In the genomic region with DNA sequence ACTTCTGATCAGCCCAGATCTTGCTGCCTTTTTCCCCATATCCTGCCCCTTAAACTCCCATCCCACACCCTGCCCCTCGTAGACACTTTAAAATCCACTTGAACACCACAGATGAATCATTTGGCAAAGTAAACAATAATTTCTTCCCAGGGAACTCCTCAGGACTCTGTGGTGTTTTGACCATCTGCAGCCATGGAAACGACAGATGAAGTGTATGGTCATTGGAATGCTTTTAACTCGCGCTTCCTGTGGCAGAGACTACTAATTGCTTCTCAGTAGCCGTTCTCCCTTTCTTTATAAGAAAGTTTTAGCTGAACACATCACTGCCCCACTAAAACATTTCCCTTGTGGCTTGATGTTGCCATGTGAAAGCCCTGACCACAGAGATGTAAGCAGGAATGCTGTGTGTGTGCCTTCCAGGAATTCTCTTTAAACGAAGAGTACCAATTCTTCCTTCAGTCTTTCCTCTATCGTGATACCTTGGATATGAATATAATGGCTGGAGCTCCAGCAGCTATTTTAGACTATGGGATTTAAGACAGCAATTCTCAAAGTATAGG, we compare ENCODE assay signal across 9 cellular contexts.
DNase-seq lines count a peak whose midpoint lies in the region; TF ChIP-seq lines count a peak whose summit lies in the region.
"Had no signal": no experiment of that assay in that cellular context is flagged by ENCODE, and none has a peak within 500 bp of the region (broad histone marks: within the 10 kb centered on the region; RNA-seq: fewer than 3 reads in every experiment).

No MANE protein-coding gene starts in this region.

- TF ChIP-seq POLR2A in spleen (IDR thresholded peaks at IDR 0.05) = no peak

- no peaks in the 10 kb centered on the region for H3K9me3 ChIP-seq in hepatocyte (ENCODE audit: low read depth)
- H3K9me3 ChIP-seq in spleen = no peaks in the 10 kb centered on the region
- H3K9me3 ChIP-seq: neutrophil had no signal

- intact Hi-C loops in spleen (cut with DNase I; ENCODE audit: low total_unique reads) = no loop called here

- H3K36me3 ChIP-seq in hepatocyte (replicated peaks; ENCODE audit: insufficient read depth, low read depth) (no peaks in the 10 kb centered on the region), spleen (no peaks in the 10 kb centered on the region)
- H3K36me3 ChIP-seq: neutrophil had no signal

- TF ChIP-seq CTCF in hepatocyte (IDR thresholded peaks at IDR 0.05; ENCODE audit: poor library complexity) = no peak
- no peak for TF ChIP-seq CTCF in spleen (IDR thresholded peaks at IDR 0.05 in 8 of 11, conservative IDR thresholded peaks at IDR 0.05 in 3 of 11)

- H3K79me2 ChIP-seq in hepatocyte = no peaks in the 10 kb centered on the region

- H3K27ac ChIP-seq in hepatocyte = peak overlapping the region; percentile 64
- H3K27ac ChIP-seq in spleen = peak overlapping the region in 6 of 8 donors; percentile 7 to 46 (median 37)
- H3K27ac ChIP-seq: neutrophil had no signal

- H3K4me1 ChIP-seq in hepatocyte (ENCODE audit: insufficient read depth) (peaks cover 19% of the 10 kb centered on the region), spleen (peaks cover 0 to 11% (median 5%) of the 10 kb centered on the region in 6 donors)

- no peaks in the 10 kb centered on the region for H4K20me1 ChIP-seq in hepatocyte (ENCODE audit: insufficient read depth, poor library complexity, severe bottlenecking)

- H3K27me3 ChIP-seq in hepatocyte (no peaks in the 10 kb centered on the region), spleen (replicated peaks in 1 of 7) (no peaks in the 10 kb centered on the region)
- H3K27me3 ChIP-seq: neutrophil had no signal

- H3K4me3 ChIP-seq in hepatocyte = no peak overlapping the region
- H3K4me3 ChIP-seq in spleen = no peak overlapping the region

- peak overlapping the region; percentile 47 for H3K4me2 ChIP-seq in hepatocyte

- WGBS in hepatocyte (ENCODE audit: low lambda C conversion rate, missing lambda C conversion rate) = 24% methylated on average over 7 of the region's 7 CpGs
- WGBS in spleen, 5 donors = 53 to 75% (median 65%) methylated on average over 7 of the region's 7 CpGs

- H3K9me2 ChIP-seq in hepatocyte (replicated peaks; ENCODE audit: insufficient read depth) = no peaks in the 10 kb centered on the region

- DNase-seq in HT1080 (ENCODE audit: low read depth) = peak; percentile 99
- peak; percentile 94 for DNase-seq in amniotic epithelial cell (ENCODE audit: low read depth)
- DNase-seq in hepatocyte (ENCODE audit: low spot score) = peak; percentile 77
- DNase-seq in spleen = no peak
- no peak for DNase-seq in HuH-7 (ENCODE audit: low spot score)
- no peak for DNase-seq in NOMO-1 treated with DMSO at 0.1 percent for 48 hours (lab: John Stamatoyannopoulos, UW; ENCODE audit: unreplicated experiment)
- no peak for DNase-seq in stimulated activated CD4-positive, alpha-beta T cell treated with anti-CD3 and anti-CD28 coated beads, Interleukin-2, amount 100 ng/mL, for 48 hours
- DNase-seq in central memory CD4-positive, alpha-beta T cell = no peak

- no peak overlapping the region for H2AFZ ChIP-seq in hepatocyte

Comparison
In these comparisons a context has a peak if more than half of its experiments do, and no peak if none do; other contexts are left out.
1. DNase-seq: peak in HT1080 (single experiment), amniotic epithelial cell (single experiment) and hepatocyte (single experiment); none in spleen (single experiment), HuH-7 (single experiment), NOMO-1 treated with DMSO at 0.1 percent for 48 hours (single experiment), stimulated activated CD4-positive, alpha-beta T cell treated with anti-CD3 and anti-CD28 coated beads, Interleukin-2, amount 100 ng/mL, for 48 hours (0 of 2) and central memory CD4-positive, alpha-beta T cell (single experiment).